In genomic region chr7:27185013-27185707, GRCh38 we compare ENCODE assay signal across 8 cellular contexts. TPM values are rescaled to one million over a fixed set of nuclear protein-coding genes. Genes with fewer than 3 reads are reported as not detected.
DNase-seq lines count a peak whose midpoint lies in the region; ATAC-seq and TF ChIP-seq lines count a peak whose summit lies in the region.

TSS of gene HOXA11 (minus strand) at chr7:27185232. CDS start at chr7:27185144, 88 bp downstream.

- DNase-seq in Daoy (ENCODE audit: low read depth), result peak; percentile 55
- no peak for DNase-seq in LNCaP clone FGC (ENCODE audit: low read depth)
- DNase-seq in ascending aorta (ENCODE audit: low spot score in 2 of 2), result peak in 1 of 2 donors; percentile 59
- DNase-seq in superior temporal gyrus (ENCODE audit: extremely low spot score), result no peak
- DNase-seq in NCI-H2107 (lab: John Stamatoyannopoulos, UW), result no peak
- DNase-seq in NCI-H446 (lab: John Stamatoyannopoulos, UW), result no peak

- H3K27me3 ChIP-seq in ascending aorta (peaks cover 46% of the 10 kb centered on the region), mononuclear cell (ENCODE audit: insufficient read depth, low read length) (peaks cover 98% of the 10 kb centered on the region)

- ATAC-seq in GM21423 (IDR thresholded peaks at IDR 0.05; ENCODE audit: unreplicated experiment), result no peak

- intact Hi-C loops in ascending aorta (cut with DNase I), result loop anchor here (5.0 kb wide), 1 partner anchor 1318 kb away; no protein-coding TSS in a partner anchor

- H3K27ac ChIP-seq in ascending aorta, result no peak within 1 kb of the TSS

- no peaks in the 10 kb centered on the region for H3K9me3 ChIP-seq in ascending aorta
- no peaks in the 10 kb centered on the region for H3K9me3 ChIP-seq in mononuclear cell (ENCODE audit: low read depth, low read length)

- no peak for TF ChIP-seq CTCF in LNCaP clone FGC (IDR thresholded peaks at IDR 0.05; ENCODE audit: control insufficient read depth, extremely low read depth, insufficient read depth)
- no peak for TF ChIP-seq CTCF in ascending aorta (IDR thresholded peaks at IDR 0.05)

- H3K36me3 ChIP-seq in ascending aorta, result no peaks in the 10 kb centered on the region

- H3K4me3 ChIP-seq in LNCaP clone FGC (ENCODE audit: low read depth, low read length) (peak within 1 kb of the TSS; percentile 44), ascending aorta (peak within 1 kb of the TSS; percentile 44 to 50), mononuclear cell (ENCODE audit: low read length) (peak within 1 kb of the TSS; percentile 12)

- H3K4me1 ChIP-seq in ascending aorta, result peaks cover 7 to 19% of the 10 kb centered on the region in 2 donors
- peaks cover 57% of the 10 kb centered on the region for H3K4me1 ChIP-seq in mononuclear cell (ENCODE audit: insufficient read depth, low read length)

RNA-seq across cellular contexts. Expression of gene HOXA11, which starts in this region (rescaled TPM):
- total RNA-seq in Daoy (2014; rRNA removed; shearing (Covaris generic)), result 7.7 and 8.2 TPM in 2 replicates
- total RNA-seq in ascending aorta (not detected), mononuclear cell (not detected)
